In genomic region chr7:142481548-142481947, GRCh38 we compare ENCODE assay signal across 1 cellular context.
TF ChIP-seq lines count a peak whose summit lies in the region.

No MANE protein-coding gene starts in this region.

TF ChIP-seq in H1, 55 proteins besides CTCF, POLR2A, EP300 and RAD21:
- TF ChIP-seq JUND (IDR thresholded peaks at IDR 0.05; ENCODE audit: low read length) (no peak), TAF7 (optimal IDR thresholded peaks at IDR 0.05; ENCODE audit: borderline replicate concordance, low read depth, low read length) (no peak), CBX5 (IDR thresholded peaks at IDR 0.05; ENCODE audit: low read depth, low read length) (no peak), KDM1A (IDR thresholded peaks at IDR 0.05; ENCODE audit: borderline replicate concordance, low read length) (no peak), EGR1 (IDR thresholded peaks at IDR 0.05; ENCODE audit: borderline replicate concordance, low read depth, low read length) (no peak)
TF ChIP-seq in H1: peak in this region for 0.
